In the genomic region with DNA sequence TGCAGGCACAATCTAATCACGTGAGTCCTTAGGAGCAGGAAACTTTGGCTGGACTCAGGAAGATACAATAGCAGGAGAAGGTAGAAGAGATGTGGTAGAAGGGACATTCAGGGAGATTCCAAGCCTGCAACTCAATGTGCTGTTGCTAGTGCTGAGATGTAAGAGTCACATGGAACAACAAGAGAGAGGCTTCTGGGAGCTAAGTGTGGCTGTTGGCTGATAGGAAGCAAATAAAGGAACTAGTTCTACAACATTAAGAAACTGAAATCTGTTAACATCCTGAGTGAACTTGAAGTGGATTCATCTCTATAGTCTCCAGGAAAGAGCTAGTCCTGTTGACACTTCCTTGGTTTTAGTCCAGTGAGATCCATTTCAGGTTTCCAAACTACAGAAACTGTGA, we compare ENCODE assay signal across 19 cellular contexts.
DNase-seq lines count a peak whose midpoint lies in the region; ATAC-seq, FAIRE-seq and TF ChIP-seq lines count a peak whose summit lies in the region.
"Had no signal": no experiment of that assay in that cellular context is flagged by ENCODE, and none has a peak within 500 bp of the region (broad histone marks: within the 10 kb centered on the region; RNA-seq: fewer than 3 reads in every experiment).

No MANE protein-coding gene starts in this region.

- no peak overlapping the region for H3K4me2 ChIP-seq in PC-3 (ENCODE audit: low read length)

- H3K27ac ChIP-seq in PC-3 (ENCODE audit: low read length) (no peak overlapping the region), kidney (ENCODE audit: low read depth in 2 of 2, low read length in 2 of 2) (no peak overlapping the region)
- H3K27ac ChIP-seq: HL-60, Peyer's patch, SK-N-MC had no signal

- H3K4me3 ChIP-seq in PC-3 (ENCODE audit: low read length): no peak overlapping the region
- H3K4me3 ChIP-seq in kidney (ENCODE audit: low read length in 2 of 2): no peak overlapping the region
- H3K4me3 ChIP-seq: Peyer's patch, SK-N-MC had no signal

- no peaks in the 10 kb centered on the region for H4K20me1 ChIP-seq in PC-3 (ENCODE audit: low read length)

- H3K9me3 ChIP-seq in PC-3 (ENCODE audit: low read length) (no peaks in the 10 kb centered on the region), kidney (ENCODE audit: control insufficient read depth in 1 of 2, low read length in 2 of 2) (no peaks in the 10 kb centered on the region)
- H3K9me3 ChIP-seq: Peyer's patch had no signal

- no peaks in the 10 kb centered on the region for H3K9me2 ChIP-seq in PC-3 (replicated peaks; ENCODE audit: low read length)

- no peaks in the 10 kb centered on the region for H3K36me3 ChIP-seq in PC-3 (ENCODE audit: low read depth, low read length)
- H3K36me3 ChIP-seq in kidney (ENCODE audit: control insufficient read depth in 1 of 2, insufficient read depth in 2 of 2, low read length in 2 of 2): no peaks in the 10 kb centered on the region
- H3K36me3 ChIP-seq: Peyer's patch had no signal

- CTCF ChIA-PET in PC-3 (lab: Charles Lee): no interaction called here

- no TSS peak for BruUV-seq in PC-3 (replicated peaks; lab: Mats Ljungman, UMichigan)

- H3K79me2 ChIP-seq in PC-3 (ENCODE audit: low read length): no peaks in the 10 kb centered on the region

- 0 out of 2 replicates have a peak overlapping the region, but pooled peaks have one; percentile 10 for H2AFZ ChIP-seq in PC-3 (ENCODE audit: low read length)

- ATAC-seq in HG02885 (IDR thresholded peaks at IDR 0.05; ENCODE audit: poor library complexity, unreplicated experiment) (peak; percentile 35), PC-3 (no peak)

- FAIRE-seq in kidney (lab: Jason Lieb, UNC): no peak
- FAIRE-seq: GM12891 had no signal

- no peaks in the 10 kb centered on the region for H3F3A ChIP-seq in PC-3 (ENCODE audit: low read length, unreplicated experiment)

- POLR2A ChIA-PET in PC-3 (lab: Charles Lee; ENCODE audit: unreplicated experiment): no interaction called here

- H3K27me3 ChIP-seq in PC-3 (ENCODE audit: low read length): no peaks in the 10 kb centered on the region
- H3K27me3 ChIP-seq: Peyer's patch had no signal

- no peaks in the 10 kb centered on the region for H3K4me1 ChIP-seq in PC-3 (ENCODE audit: insufficient read depth, low read length)
- no peaks in the 10 kb centered on the region for H3K4me1 ChIP-seq in kidney (ENCODE audit: control insufficient read depth in 1 of 2, insufficient read depth in 1 of 2, low read depth in 1 of 2, low read length in 2 of 2)
- H3K4me1 ChIP-seq: Peyer's patch had no signal

- TF ChIP-seq CTCF in PC-3 (conservative IDR thresholded peaks at IDR 0.05; ENCODE audit: low read depth, low read length): no peak
- no peak for TF ChIP-seq CTCF in kidney (IDR thresholded peaks at IDR 0.05; ENCODE audit: borderline replicate concordance, extremely low read depth, insufficient read depth)

- intact Hi-C loops in PC-3 (cut with micrococcal nuclease): no loop called here
- intact Hi-C loops in kidney (cut with DNase I): no loop called here
- intact Hi-C loops in head of caudate nucleus (cut with DNase I): no loop called here

- DNase-seq in MV-4-11 (lab: John Stamatoyannopoulos, UW) (peak; percentile 56), PC-3 (peak; percentile 14), medulla oblongata (ENCODE audit: extremely low spot score) (peak; percentile 54), kidney (no peak), head of caudate nucleus (no peak)
- no peak for DNase-seq in stimulated activated naive CD4-positive, alpha-beta T cell (lab: John Stamatoyannopoulos, UW)
- DNase-seq: C1 segment of cervical spinal cord; CD8-positive, alpha-beta memory T cell; DMS53; EL; H7; HFFc6; NCI-H1105; NCI-H2081 treated with DMSO at 0.1 percent for 48 hours; Peyer's patch had no signal

- no peak overlapping the region for H3K9ac ChIP-seq in PC-3 (ENCODE audit: low read length)
- H3K9ac ChIP-seq in kidney (ENCODE audit: low read length in 2 of 2): no peak overlapping the region

Comparison
In these comparisons a context has a peak if more than half of its experiments do, and no peak if none do; other contexts are left out.
1. DNase-seq: peak in MV-4-11 (single experiment), PC-3 (single experiment) and medulla oblongata (single experiment); none in kidney (single experiment), head of caudate nucleus (0 of 42) and stimulated activated naive CD4-positive, alpha-beta T cell (0 of 6).